Comparison of ENCODE assay signal across 8 cellular contexts in genomic region chr9:89311346-89312153, GRCh38. TPM values are rescaled to one million over a fixed set of nuclear protein-coding genes. Genes with fewer than 3 reads are reported as not detected.
DNase-seq lines count a peak whose midpoint lies in the region; ATAC-seq and TF ChIP-seq lines count a peak whose summit lies in the region.

No MANE protein-coding gene starts in this region.

- ATAC-seq in HG03139 (IDR thresholded peaks at IDR 0.05; ENCODE audit: unreplicated experiment), result no peak

- H3K36me3 ChIP-seq in CD8-positive, alpha-beta memory T cell (ENCODE audit: insufficient read depth, low read length), result no peaks in the 10 kb centered on the region
- H3K36me3 ChIP-seq in SU-DHL-6 (ENCODE audit: low read length), result peaks cover 32% of the 10 kb centered on the region
- peaks cover 0 to 8% (median 0%) of the 10 kb centered on the region in 3 donors for H3K36me3 ChIP-seq in esophagus squamous epithelium
- peaks cover 18% of the 10 kb centered on the region for H3K36me3 ChIP-seq in neural progenitor cell

- H4K20me1 ChIP-seq in SU-DHL-6 (ENCODE audit: low read depth, low read length), result peaks cover 33% of the 10 kb centered on the region
- H4K20me1 ChIP-seq in neural progenitor cell (ENCODE audit: low read depth), result peaks cover 52% of the 10 kb centered on the region

- no peaks in the 10 kb centered on the region for H3K9me2 ChIP-seq in SU-DHL-6 (replicated peaks; ENCODE audit: insufficient read depth, low read length)

- peak in 1 of 5 donors; percentile 10 for DNase-seq in CD8-positive, alpha-beta memory T cell
- DNase-seq in HFFc6, result no peak
- no peak for DNase-seq in esophagus squamous epithelium (lab: John Stamatoyannopoulos, UW)
- DNase-seq in neural progenitor cell (ENCODE audit: low spot score), result no peak
- no peak for DNase-seq in HK-2 (ENCODE audit: unreplicated experiment)
- no peak for DNase-seq in GDM1 (lab: John Stamatoyannopoulos, UW)

- H3K4me1 ChIP-seq in CD8-positive, alpha-beta memory T cell (ENCODE audit: insufficient read depth, low read length), result peaks cover 30% of the 10 kb centered on the region
- H3K4me1 ChIP-seq in esophagus squamous epithelium, result peaks cover 0 to 46% (median 13%) of the 10 kb centered on the region in 3 donors
- H3K4me1 ChIP-seq in neural progenitor cell, result peaks cover 34% of the 10 kb centered on the region

- H3K27ac ChIP-seq in CD8-positive, alpha-beta memory T cell (ENCODE audit: low read depth, low read length), result peak overlapping the region; percentile 99
- peak overlapping the region; percentile 92 for H3K27ac ChIP-seq in SU-DHL-6 (ENCODE audit: low read depth, low read length)
- H3K27ac ChIP-seq in esophagus squamous epithelium, result peak overlapping the region; percentile 95 to 99 (median 98)
- peak overlapping the region; percentile 98 for H3K27ac ChIP-seq in neural progenitor cell

- H2AFZ ChIP-seq in SU-DHL-6 (ENCODE audit: low read depth, low read length, severe bottlenecking), result no peak overlapping the region
- no peak overlapping the region for H2AFZ ChIP-seq in neural progenitor cell (replicated peaks)

- H3K4me3 ChIP-seq in CD8-positive, alpha-beta memory T cell (ENCODE audit: low read length), result peak overlapping the region; percentile 68
- H3K4me3 ChIP-seq in SU-DHL-6 (ENCODE audit: insufficient read depth, low read length, poor library complexity, severe bottlenecking), result peak overlapping the region; percentile 94
- peak overlapping the region; percentile 65 to 97 (median 76) for H3K4me3 ChIP-seq in esophagus squamous epithelium
- peak overlapping the region; percentile 100 for H3K4me3 ChIP-seq in neural progenitor cell

- peaks cover 50% of the 10 kb centered on the region for H3K79me2 ChIP-seq in SU-DHL-6 (ENCODE audit: insufficient read depth, low read length)
- H3K79me2 ChIP-seq in neural progenitor cell (ENCODE audit: low read depth), result peaks cover 68% of the 10 kb centered on the region

- peaks cover 26 to 49% (median 48%) of the 10 kb centered on the region in 3 donors for H3K4me1 Mint-ChIP-seq in CD8-positive, alpha-beta memory T cell
- peaks cover 38% of the 10 kb centered on the region for H3K4me1 Mint-ChIP-seq in HFFc6 (ENCODE audit: low read depth)
- H3K4me1 Mint-ChIP-seq in neural progenitor cell, result peaks cover 41% of the 10 kb centered on the region

- H3K4me2 ChIP-seq in SU-DHL-6 (ENCODE audit: low read depth, low read length, poor library complexity, severe bottlenecking), result peak overlapping the region; percentile 98
- peak overlapping the region; percentile 80 for H3K4me2 ChIP-seq in neural progenitor cell

- H3K9me3 ChIP-seq in CD8-positive, alpha-beta memory T cell (ENCODE audit: low read length), result no peaks in the 10 kb centered on the region
- H3K9me3 ChIP-seq in SU-DHL-6 (ENCODE audit: insufficient read depth, low read length) (no peaks in the 10 kb centered on the region), esophagus squamous epithelium (no peaks in the 10 kb centered on the region), neural progenitor cell (ENCODE audit: low read depth) (no peaks in the 10 kb centered on the region)

- H3K27me3 Mint-ChIP-seq in CD8-positive, alpha-beta memory T cell, result peaks cover 6 to 8% of the 10 kb centered on the region in 2 donors
- H3K27me3 Mint-ChIP-seq in HFFc6 (ENCODE audit: insufficient read depth), result peaks cover 6% of the 10 kb centered on the region
- peaks cover 9% of the 10 kb centered on the region for H3K27me3 Mint-ChIP-seq in neural progenitor cell (ENCODE audit: insufficient read depth, low read depth)

- CTCF ChIA-PET in CD8-positive, alpha-beta memory T cell (lab: Charles Lee), result no interaction called here

- POLR2A ChIA-PET in CD8-positive, alpha-beta memory T cell (lab: Charles Lee), result no interaction called here

- H3K36me3 Mint-ChIP-seq in CD8-positive, alpha-beta memory T cell, result peaks cover 2 to 21% (median 4%) of the 10 kb centered on the region in 3 donors
- H3K36me3 Mint-ChIP-seq in HFFc6 (ENCODE audit: low read depth) (peaks cover 21% of the 10 kb centered on the region; the same call in 1 of the 2 replicates), neural progenitor cell (peaks cover 7% of the 10 kb centered on the region)

- peak overlapping the region; percentile 90 to 100 (median 98) for H3K27ac Mint-ChIP-seq in CD8-positive, alpha-beta memory T cell
- H3K27ac Mint-ChIP-seq in HFFc6 (peak overlapping the region; percentile 99), neural progenitor cell (peak overlapping the region; percentile 98)

- H3K27me3 ChIP-seq in CD8-positive, alpha-beta memory T cell (ENCODE audit: insufficient read depth, low read length, poor library complexity, severe bottlenecking), result no peaks in the 10 kb centered on the region
- H3K27me3 ChIP-seq in SU-DHL-6 (ENCODE audit: low read length), result no peaks in the 10 kb centered on the region
- no peaks in the 10 kb centered on the region for H3K27me3 ChIP-seq in esophagus squamous epithelium
- H3K27me3 ChIP-seq in neural progenitor cell, result no peaks in the 10 kb centered on the region

- H3F3A ChIP-seq in SU-DHL-6 (ENCODE audit: insufficient read depth), result peaks cover 45% of the 10 kb centered on the region
- peaks cover 49% of the 10 kb centered on the region for H3F3A ChIP-seq in neural progenitor cell (ENCODE audit: low read depth)

- TF ChIP-seq CTCF in HFFc6 (IDR thresholded peaks at IDR 0.05) (no peak), SU-DHL-6 (IDR thresholded peaks at IDR 0.05; ENCODE audit: insufficient read depth, low read length, poor library complexity, severe bottlenecking) (no peak), esophagus squamous epithelium (IDR thresholded peaks at IDR 0.05) (no peak), neural progenitor cell (IDR thresholded peaks at IDR 0.05) (no peak)

- peak overlapping the region; percentile 87 for H3K9ac ChIP-seq in SU-DHL-6 (ENCODE audit: low read length)
- H3K9ac ChIP-seq in neural progenitor cell, result peak overlapping the region; percentile 92

- no peak for TF ChIP-seq POLR2A in esophagus squamous epithelium (IDR thresholded peaks at IDR 0.05)

- peaks cover 0 to 4% (median 0%) of the 10 kb centered on the region in 5 donors for H3K9me3 Mint-ChIP-seq in CD8-positive, alpha-beta memory T cell
- no peaks in the 10 kb centered on the region for H3K9me3 Mint-ChIP-seq in HFFc6
- no peaks in the 10 kb centered on the region for H3K9me3 Mint-ChIP-seq in neural progenitor cell

- WGBS in esophagus squamous epithelium, 2 donors, result 0 to 1% methylated on average over 20 to 26 of the region's 51 CpGs

- H3K4me3 Mint-ChIP-seq in CD8-positive, alpha-beta memory T cell, result peak overlapping the region; percentile 92 to 98 (median 96)
- H3K4me3 Mint-ChIP-seq in HFFc6, result peak overlapping the region; percentile 90
- peak overlapping the region; percentile 98 for H3K4me3 Mint-ChIP-seq in neural progenitor cell

- intact Hi-C loops in esophagus squamous epithelium (cut with DNase I), result no loop called here

RNA-seq across cellular contexts. Expression of gene CKS2, which starts 0.6 kb away (rescaled TPM):
- total RNA-seq in CD8-positive, alpha-beta memory T cell, result 100 to 1,000 TPM; 252 to 253 TPM
- polyA plus RNA-seq in CD8-positive, alpha-beta memory T cell, result 21.2 TPM
- total RNA-seq in HFFc6 (2021; fragmentation: NEBNext Ultra II Directional; extraction: Animal tissue kit (Norgen Biotek cat#: 25700)), result 100 to 1,000 TPM in 5 of 6 experiments, 10 to 100 TPM in 1; 65.7 to 135 (median 123) TPM
- total RNA-seq in esophagus squamous epithelium (10 to 100 TPM; 17.9 to 93.5 (median 57.6) TPM), neural progenitor cell (ENCODE audit: low replicate concordance) (693 and 741 TPM in 2 replicates)

RNA-seq across cellular contexts. Expression of gene SECISBP2, which starts 6.8 kb away (rescaled TPM):
- 10 to 100 TPM; 36.7 to 37.0 TPM for total RNA-seq in CD8-positive, alpha-beta memory T cell
- polyA plus RNA-seq in CD8-positive, alpha-beta memory T cell, result 22.4 TPM
- total RNA-seq in HFFc6 (2021; fragmentation: NEBNext Ultra II Directional; extraction: Animal tissue kit (Norgen Biotek cat#: 25700)), result 10 to 100 TPM; 13.8 to 20.3 (median 17.3) TPM
- total RNA-seq in esophagus squamous epithelium (10 to 100 TPM; 23.1 to 50.9 (median 27.7) TPM), neural progenitor cell (ENCODE audit: low replicate concordance) (90.0 and 118 TPM in 2 replicates)
